Comparison of ENCODE assay signal across 27 cellular contexts in the genomic region with DNA sequence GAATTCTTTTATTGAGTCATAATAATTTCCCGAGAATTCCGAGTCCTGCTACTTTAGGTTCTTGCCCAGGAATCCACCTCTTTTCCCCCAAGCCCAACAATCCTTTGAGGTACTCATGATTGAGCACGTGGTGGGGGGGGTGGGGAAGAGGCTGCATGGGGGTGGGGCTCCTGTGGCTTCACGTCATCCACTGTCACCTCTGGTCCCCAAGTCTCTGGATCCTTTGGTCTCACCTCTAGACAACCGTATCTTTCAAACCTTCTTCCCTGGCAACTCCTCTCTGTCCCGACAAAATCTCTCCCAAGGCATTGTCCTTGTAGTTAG. TPM values are rescaled to one million over a fixed set of nuclear protein-coding genes. Genes with fewer than 3 reads are reported as not detected.
DNase-seq lines count a peak whose midpoint lies in the region; ATAC-seq, FAIRE-seq and TF ChIP-seq lines count a peak whose summit lies in the region.
"Had no signal": no experiment of that assay in that cellular context is flagged by ENCODE, and none has a peak within 500 bp of the region (broad histone marks: within the 10 kb centered on the region; RNA-seq: fewer than 3 reads in every experiment).

No MANE protein-coding gene starts in this region.

- H3K36me3 Mint-ChIP-seq in activated naive CD8-positive, alpha-beta T cell treated with anti-CD3 and anti-CD28 coated beads for 36 hours = peaks cover 20% of the 10 kb centered on the region
- H3K36me3 Mint-ChIP-seq in naive thymus-derived CD8-positive, alpha-beta T cell = peaks cover 5 to 17% (median 10%) of the 10 kb centered on the region in 3 donors

- no peaks in the 10 kb centered on the region for H3K36me3 ChIP-seq in pancreas

- no peaks in the 10 kb centered on the region for H3K4me1 ChIP-seq in pancreas
- H3K4me1 ChIP-seq: esophagus squamous epithelium had no signal

- no peak for FAIRE-seq in pancreas (lab: Jason Lieb, UNC)
- FAIRE-seq: endometrium had no signal

- H3K27me3 ChIP-seq in pancreas = no peaks in the 10 kb centered on the region
- H3K27me3 ChIP-seq: BLaER1 treated with 17β-estradiol and CSF1 and Interleukin-3, amounts not matched to agents 10 nM and 100 nM; cardiac muscle cell; esophagus squamous epithelium had no signal

- no peak for TF ChIP-seq CTCF in pancreas (IDR thresholded peaks at IDR 0.05)

- no peak overlapping the region for H3K4me3 Mint-ChIP-seq in activated naive CD8-positive, alpha-beta T cell treated with anti-CD3 and anti-CD28 coated beads for 36 hours
- no peak overlapping the region for H3K4me3 Mint-ChIP-seq in naive thymus-derived CD8-positive, alpha-beta T cell
- H3K4me3 Mint-ChIP-seq: type B pancreatic cell had no signal

- no peaks in the 10 kb centered on the region for H3K27me3 Mint-ChIP-seq in activated naive CD8-positive, alpha-beta T cell treated with anti-CD3 and anti-CD28 coated beads for 36 hours
- no peaks in the 10 kb centered on the region for H3K27me3 Mint-ChIP-seq in naive thymus-derived CD8-positive, alpha-beta T cell
- H3K27me3 Mint-ChIP-seq: type B pancreatic cell had no signal

- no peaks in the 10 kb centered on the region for H3K9me3 ChIP-seq in pancreas
- H3K9me3 ChIP-seq: BLaER1 treated with 17β-estradiol and CSF1 and Interleukin-3, amounts not matched to agents 10 nM and 100 nM; Caco-2; esophagus squamous epithelium had no signal

- peaks cover 60% of the 10 kb centered on the region for H3K4me1 Mint-ChIP-seq in activated naive CD8-positive, alpha-beta T cell treated with anti-CD3 and anti-CD28 coated beads for 36 hours
- H3K4me1 Mint-ChIP-seq in naive thymus-derived CD8-positive, alpha-beta T cell = peaks cover 25 to 84% (median 67%) of the 10 kb centered on the region in 4 donors

- ATAC-seq in naive thymus-derived CD8-positive, alpha-beta T cell = no peak
- ATAC-seq in pancreas (no peak), GM18907 (IDR thresholded peaks at IDR 0.05; ENCODE audit: unreplicated experiment) (no peak)
- ATAC-seq: left colon, Panc1 had no signal

- H3K9me3 Mint-ChIP-seq in activated naive CD8-positive, alpha-beta T cell treated with anti-CD3 and anti-CD28 coated beads for 36 hours = no peaks in the 10 kb centered on the region
- no peaks in the 10 kb centered on the region for H3K9me3 Mint-ChIP-seq in naive thymus-derived CD8-positive, alpha-beta T cell
- H3K9me3 Mint-ChIP-seq: type B pancreatic cell had no signal

- peak; percentile 39 for DNase-seq in activated effector memory CD4-positive, alpha-beta T cell treated with anti-CD3 and anti-CD28 coated beads, Interleukin-2, amount 50 U/mL, for 16 hours
- DNase-seq in activated effector memory CD4-positive, alpha-beta T cell treated with Interleukin-2 at 50 U/mL for 16 hours = no peak
- DNase-seq in activated naive CD8-positive, alpha-beta T cell treated with anti-CD3 and anti-CD28 coated beads for 36 hours = no peak
- no peak for DNase-seq in naive thymus-derived CD8-positive, alpha-beta T cell
- DNase-seq in pancreas (no peak), hypothalamus (lab: John Stamatoyannopoulos, UW) (no peak)
- DNase-seq: activated CD4-positive, alpha-beta T cell treated with anti-CD3 and anti-CD28 coated beads, Interleukin-2, amount 50 U/mL, for 1 hour; activated naive CD4-positive, alpha-beta T cell treated with anti-CD3 and anti-CD28 coated beads, Interleukin-2, amount 50 U/mL, for 16 hours; esophagus squamous epithelium; foreskin melanocyte; GF-D8; HCEC 1CT; mesenchymal stem cell; NCI-H1105; NCI-H1930; T1000; WERI-Rb-1 had no signal

- no peak overlapping the region for H3K4me3 ChIP-seq in pancreas
- H3K4me3 ChIP-seq: BLaER1 treated with 17β-estradiol and CSF1 and Interleukin-3, amounts not matched to agents 10 nM and 100 nM; cardiac muscle cell; esophagus squamous epithelium had no signal

- WGBS in pancreas, 2 donors = 89% methylated on average over 6 of the region's 6 CpGs

- H3K27ac Mint-ChIP-seq in activated naive CD8-positive, alpha-beta T cell treated with anti-CD3 and anti-CD28 coated beads for 36 hours = peak overlapping the region; percentile 12
- H3K27ac Mint-ChIP-seq in naive thymus-derived CD8-positive, alpha-beta T cell = peak overlapping the region in 6 of 10 donors; percentile 29 to 70 (median 50)
- H3K27ac Mint-ChIP-seq: type B pancreatic cell had no signal

- no peak overlapping the region for H3K27ac ChIP-seq in pancreas
- H3K27ac ChIP-seq: BLaER1 treated with 17β-estradiol and CSF1 and Interleukin-3, amounts not matched to agents 10 nM and 100 nM; cardiac muscle cell; esophagus squamous epithelium; WERI-Rb-1 had no signal

- intact Hi-C loops in pancreas (cut with DNase I) = no loop called here

- POLR2A ChIA-PET in naive thymus-derived CD8-positive, alpha-beta T cell (lab: Charles Lee) = interaction anchor here (0.9 to 17.2 kb wide), 3 partner anchors 8 to 22 kb away, joined by 3 to 1033 read pairs (median 3); a partner anchor contains a TSS

RNA-seq across cellular contexts. Expression of a gene that starts 8.6 kb away (rescaled TPM):
- total RNA-seq in activated naive CD8-positive, alpha-beta T cell treated with anti-CD3 and anti-CD28 coated beads for 36 hours = 1 to 10 TPM in 1 of 2 experiments, under 1 TPM in 1; 0.89 to 1.1 TPM
- 1 to 10 TPM; 6.8 to 7.5 TPM for total RNA-seq in naive thymus-derived CD8-positive, alpha-beta T cell
- under 1 TPM in 2 of 3 donors, not detected in 1; 0.50 to 0.76 TPM for polyA plus RNA-seq in naive thymus-derived CD8-positive, alpha-beta T cell
- total RNA-seq in pancreas = 1 to 10 TPM in 1 of 6 donors, under 1 TPM in 5; 0.32 to 1.5 (median 0.67) TPM
- polyA plus RNA-seq in pancreas = 1 to 10 TPM; 2.0 TPM

RNA-seq across cellular contexts. Expression of a gene that starts 17.6 kb away (rescaled TPM):
- 100 to 1,000 TPM; 180 to 181 TPM for total RNA-seq in activated naive CD8-positive, alpha-beta T cell treated with anti-CD3 and anti-CD28 coated beads for 36 hours
- 100 to 1,000 TPM; 388 to 396 TPM for total RNA-seq in naive thymus-derived CD8-positive, alpha-beta T cell
- 1,000 to 10,000 TPM in 2 of 3 donors, 100 to 1,000 TPM in 1; 998 to 1,325 (median 1,191) TPM for polyA plus RNA-seq in naive thymus-derived CD8-positive, alpha-beta T cell
- total RNA-seq in pancreas = 10 to 100 TPM in 4 of 6 donors, 1 to 10 TPM in 2; 4.6 to 19.4 (median 12.7) TPM
- polyA plus RNA-seq in pancreas = 10 to 100 TPM in 1 of 2 donors, 1 to 10 TPM in 1; 10.0 to 16.1 TPM

RNA-seq across cellular contexts. Expression of a gene that starts 49.4 kb away (rescaled TPM):
- under 1 TPM; 0.18 to 0.21 TPM for total RNA-seq in activated naive CD8-positive, alpha-beta T cell treated with anti-CD3 and anti-CD28 coated beads for 36 hours
- under 1 TPM; 0.22 to 0.60 TPM for total RNA-seq in naive thymus-derived CD8-positive, alpha-beta T cell
- under 1 TPM; 0.16 to 0.51 (median 0.46) TPM for polyA plus RNA-seq in naive thymus-derived CD8-positive, alpha-beta T cell
- 1 to 10 TPM in 1 of 6 donors, under 1 TPM in 5; 0.22 to 1.8 (median 0.41) TPM for total RNA-seq in pancreas
- polyA plus RNA-seq in pancreas = 1 to 10 TPM in 1 of 2 donors, under 1 TPM in 1; 0.99 to 2.1 TPM
- total RNA-seq: aorta, esophagus squamous epithelium, left colon, skeletal muscle tissue had no signal
- polyA plus RNA-seq: aorta, cardiac muscle cell had no signal

Comparison
In these comparisons a context has a peak if more than half of its experiments do, and no peak if none do; other contexts are left out.
1. RNA of a gene that starts 17.6 kb away (total RNA-seq): 388 to 396 TPM in naive thymus-derived CD8-positive, alpha-beta T cell and 180 to 181 TPM in activated naive CD8-positive, alpha-beta T cell treated with anti-CD3 and anti-CD28 coated beads for 36 hours; 4.6 to 19.4 TPM in pancreas; every median in the first group is over 4 times any median in the second.